8 cellular contexts compared by ENCODE assay signal in genomic region chr9:113274474-113275146, GRCh38. TPM values are rescaled to one million over a fixed set of nuclear protein-coding genes. Genes with fewer than 3 reads are reported as not detected.
DNase-seq lines count a peak whose midpoint lies in the region; ATAC-seq and TF ChIP-seq lines count a peak whose summit lies in the region.

No MANE protein-coding gene starts in this region.

- intact Hi-C loops in sciatic nerve (cut with DNase I) = no loop called here

- H3K9me3 ChIP-seq in iPS-15b (ENCODE audit: control insufficient read depth, insufficient read depth, low read length) = no peaks in the 10 kb centered on the region

- ATAC-seq in sciatic nerve (peak; percentile 49), HG02678 (IDR thresholded peaks at IDR 0.05; ENCODE audit: unreplicated experiment) (no peak)

- TF ChIP-seq CTCF in brain microvascular endothelial cell (IDR thresholded peaks at IDR 0.05; ENCODE audit: low read depth, low read length, missing control alignments) = peak; percentile 60

- H3K27me3 ChIP-seq in brain microvascular endothelial cell (replicated peaks) = no peaks in the 10 kb centered on the region
- no peaks in the 10 kb centered on the region for H3K27me3 ChIP-seq in iPS-15b (ENCODE audit: control insufficient read depth, insufficient read depth, low read length)

- H3K9ac ChIP-seq in iPS-15b (ENCODE audit: low read depth, low read length) = peak overlapping the region; percentile 97

- peak overlapping the region; percentile 88 for H3K27ac ChIP-seq in brain microvascular endothelial cell

- H3K4me1 ChIP-seq in iPS-15b (ENCODE audit: control insufficient read depth, insufficient read depth, low read length) = peaks cover 3% of the 10 kb centered on the region

- H3K4me3 ChIP-seq in brain microvascular endothelial cell (ENCODE audit: low read depth, low read length) (peak overlapping the region; percentile 96), iPS-15b (ENCODE audit: low read depth, low read length) (peak overlapping the region; percentile 93)

- H3K36me3 ChIP-seq in brain microvascular endothelial cell (replicated peaks) (peaks cover 41% of the 10 kb centered on the region), iPS-15b (ENCODE audit: control insufficient read depth, insufficient read depth, low read length) (peaks cover 13% of the 10 kb centered on the region)

- DNase-seq in D341Med (ENCODE audit: low spot score) = peak; percentile 50
- DNase-seq in GM19238 (ENCODE audit: insufficient read length, low spot score) = peak; percentile 30
- peak; percentile 17 for DNase-seq in HS-27A (ENCODE audit: low read depth)
- peak; percentile 54 for DNase-seq in NCI-H82 treated with DMSO at 0.1 percent for 48 hours (lab: John Stamatoyannopoulos, UW; ENCODE audit: unreplicated experiment)
- peak; percentile 28 for DNase-seq in brain microvascular endothelial cell
- no peak for DNase-seq in sciatic nerve (ENCODE audit: low spot score)

- in situ Hi-C loops in brain microvascular endothelial cell (cut with HindIII; ENCODE audit: low pct_ligation_motif_present, low sequenced_read_pairs) = no loop called here

RNA-seq across cellular contexts. Expression of gene CDC26, which starts 0.8 kb away (rescaled TPM):
- total RNA-seq in sciatic nerve = 28.2 TPM

RNA-seq across cellular contexts. Expression of gene PRPF4, which starts 0.8 kb away (rescaled TPM):
- 16.3 TPM for total RNA-seq in sciatic nerve

RNA-seq across cellular contexts. Expression of gene RNF183, which starts 28.6 kb away (rescaled TPM):
- total RNA-seq in sciatic nerve = not detected

RNA-seq across cellular contexts. Expression of gene SLC31A1, which starts 53.3 kb away (rescaled TPM):
- 13.2 TPM for total RNA-seq in sciatic nerve

RNA-seq across cellular contexts. Expression of gene FKBP15, which starts 53.5 kb away (rescaled TPM):
- 36.4 TPM for total RNA-seq in sciatic nerve
